ENCODE assay signal across 1 cellular context in the genomic region with DNA sequence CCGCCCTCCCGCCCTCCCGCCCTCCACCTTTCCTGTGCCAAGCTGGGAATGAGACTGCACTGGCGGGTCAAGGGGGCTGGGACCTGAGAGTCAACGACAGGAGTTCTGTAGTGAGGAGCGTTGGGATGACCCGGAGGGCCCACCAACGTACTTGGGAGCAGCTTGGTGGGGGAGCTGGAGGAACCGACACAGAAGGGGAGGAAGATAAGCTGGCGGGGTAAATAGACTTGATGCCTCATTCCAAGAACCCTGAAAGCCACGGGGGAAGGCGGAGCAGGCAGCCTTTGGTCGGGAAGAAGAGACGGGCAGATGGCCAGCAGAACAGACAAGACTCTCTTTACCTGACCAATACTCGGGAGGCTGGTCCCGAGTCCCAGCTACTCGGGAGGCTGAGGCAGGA.
TF ChIP-seq lines count a peak whose summit lies in the region.

No MANE protein-coding gene starts in this region.

TF ChIP-seq in GM12878, 131 proteins besides CTCF, POLR2A, EP300 and RAD21 (continued from another document):
- no peak for TF ChIP-seq ZZZ3 (IDR thresholded peaks at IDR 0.05; ENCODE audit: control insufficient read depth, insufficient read length, low read depth)
- no peak for TF ChIP-seq RELA (IDR thresholded peaks at IDR 0.05; ENCODE audit: borderline replicate concordance, partially characterized antibody)
- TF ChIP-seq MTA2 (IDR thresholded peaks at IDR 0.05; ENCODE audit: low read depth) = no peak
- TF ChIP-seq TCF7 (IDR thresholded peaks at IDR 0.05; ENCODE audit: borderline replicate concordance) = no peak
- TF ChIP-seq IKZF2 (IDR thresholded peaks at IDR 0.05) = no peak
- TF ChIP-seq, protein P1, sequence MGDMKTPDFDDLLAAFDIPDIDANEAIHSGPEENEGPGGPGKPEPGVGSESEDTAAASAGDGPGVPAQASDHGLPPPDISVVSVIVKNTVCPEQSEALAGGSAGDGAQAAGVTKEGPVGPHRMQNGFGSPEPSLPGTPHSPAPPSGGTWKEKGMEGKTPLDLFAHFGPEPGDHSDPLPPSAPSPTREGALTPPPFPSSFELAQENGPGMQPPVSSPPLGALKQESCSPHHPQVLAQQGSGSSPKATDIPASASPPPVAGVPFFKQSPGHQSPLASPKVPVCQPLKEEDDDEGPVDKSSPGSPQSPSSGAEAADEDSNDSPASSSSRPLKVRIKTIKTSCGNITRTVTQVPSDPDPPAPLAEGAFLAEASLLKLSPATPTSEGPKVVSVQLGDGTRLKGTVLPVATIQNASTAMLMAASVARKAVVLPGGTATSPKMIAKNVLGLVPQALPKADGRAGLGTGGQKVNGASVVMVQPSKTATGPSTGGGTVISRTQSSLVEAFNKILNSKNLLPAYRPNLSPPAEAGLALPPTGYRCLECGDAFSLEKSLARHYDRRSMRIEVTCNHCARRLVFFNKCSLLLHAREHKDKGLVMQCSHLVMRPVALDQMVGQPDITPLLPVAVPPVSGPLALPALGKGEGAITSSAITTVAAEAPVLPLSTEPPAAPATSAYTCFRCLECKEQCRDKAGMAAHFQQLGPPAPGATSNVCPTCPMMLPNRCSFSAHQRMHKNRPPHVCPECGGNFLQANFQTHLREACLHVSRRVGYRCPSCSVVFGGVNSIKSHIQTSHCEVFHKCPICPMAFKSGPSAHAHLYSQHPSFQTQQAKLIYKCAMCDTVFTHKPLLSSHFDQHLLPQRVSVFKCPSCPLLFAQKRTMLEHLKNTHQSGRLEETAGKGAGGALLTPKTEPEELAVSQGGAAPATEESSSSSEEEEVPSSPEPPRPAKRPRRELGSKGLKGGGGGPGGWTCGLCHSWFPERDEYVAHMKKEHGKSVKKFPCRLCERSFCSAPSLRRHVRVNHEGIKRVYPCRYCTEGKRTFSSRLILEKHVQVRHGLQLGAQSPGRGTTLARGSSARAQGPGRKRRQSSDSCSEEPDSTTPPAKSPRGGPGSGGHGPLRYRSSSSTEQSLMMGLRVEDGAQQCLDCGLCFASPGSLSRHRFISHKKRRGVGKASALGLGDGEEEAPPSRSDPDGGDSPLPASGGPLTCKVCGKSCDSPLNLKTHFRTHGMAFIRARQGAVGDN (IDR thresholded peaks at IDR 0.05) = no peak
- no peak for TF ChIP-seq KDM1A (IDR thresholded peaks at IDR 0.05; ENCODE audit: borderline replicate concordance)
- no peak for TF ChIP-seq SRF (IDR thresholded peaks at IDR 0.05; ENCODE audit: low read depth in 2 of 2, low read length in 2 of 2)
